Comparison of ENCODE assay signal across 3 cellular contexts in the genomic region with DNA sequence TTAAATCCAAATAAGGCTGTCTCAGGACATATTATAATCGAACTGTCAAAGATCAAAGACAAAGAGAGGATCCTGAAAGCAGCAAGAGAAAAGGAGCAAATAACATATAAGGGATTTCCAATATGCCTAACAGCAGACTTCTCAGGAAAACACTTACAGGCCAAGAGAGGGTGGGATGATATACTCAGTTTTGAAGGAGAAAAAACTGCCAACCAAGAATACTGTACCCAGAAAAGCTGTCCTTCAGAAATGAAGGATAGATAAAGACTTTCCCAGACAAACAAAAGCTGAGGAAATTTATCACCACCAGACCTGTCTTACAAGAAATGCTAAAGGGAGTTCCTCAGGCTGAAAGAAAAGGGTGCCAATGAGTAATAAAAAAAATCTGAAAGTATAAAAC.
"Had no signal": no experiment of that assay in that cellular context is flagged by ENCODE, and none has a peak within 500 bp of the region (broad histone marks: within the 10 kb centered on the region; RNA-seq: fewer than 3 reads in every experiment).

No MANE protein-coding gene starts in this region.

- H3K4me3 ChIP-seq: GM12878 had no signal

- DNase-seq: GDM1, GF-D8 had no signal
